ENCODE assay signal across 22 cellular contexts in genomic region chr15:80168421-80168820, GRCh38.
"Had no signal": no experiment of that assay in that cellular context is flagged by ENCODE, and none has a peak within 500 bp of the region (broad histone marks: within the 10 kb centered on the region; RNA-seq: fewer than 3 reads in every experiment).

No MANE protein-coding gene starts in this region.

- DNase-seq: activated CD4-positive, alpha-beta T cell treated with anti-CD3 and anti-CD28 coated beads for 4 hours; activated CD8-positive, alpha-beta memory T cell treated with anti-CD3 and anti-CD28 coated beads, Interleukin-2, amount 50 U/mL, for 4 hours; activated CD8-positive, alpha-beta T cell treated with anti-CD3 and anti-CD28 coated beads for 36 hours; activated gamma-delta T cell treated with Interleukin-2 at 50 U/mL for 16 hours; activated naive CD4-positive, alpha-beta T cell treated with anti-CD3 and anti-CD28 coated beads, Interleukin-2, amount 10 ng/mL, durations not matched to agents 7 days and 5 days; activated naive CD8-positive, alpha-beta T cell treated with anti-CD3 and anti-CD28 coated beads for 36 hours; activated T-cell treated with anti-CD3 and anti-CD28 coated beads, Interleukin-2, amount 50 U/mL, for 72 hours; central memory CD4-positive, alpha-beta T cell; Kasumi-1; KBM-7; NCI-H1092; NCI-H1930; NCI-H2171; NCI-H2227 treated with DMSO at 0.1 percent for 48 hours; NCI-H446 treated with DMSO at 0.1 percent for 48 hours; NCI-H526; NCI-H774; SIG-M5; T-cell; T-helper 2 cell had no signal

- H3K9me3 Mint-ChIP-seq: activated CD8-positive, alpha-beta T cell treated with anti-CD3 and anti-CD28 coated beads for 36 hours; activated naive CD4-positive, alpha-beta T cell treated with anti-CD3 and anti-CD28 coated beads, Interleukin-2, amount 10 ng/mL, durations not matched to agents 7 days and 5 days; activated naive CD8-positive, alpha-beta T cell treated with anti-CD3 and anti-CD28 coated beads for 36 hours; activated T-cell treated with anti-CD3 and anti-CD28 coated beads, Interleukin-2, amount 50 U/mL, for 72 hours; activated T-helper 2 cell treated with anti-CD3 and anti-CD28 coated beads, Interferon-gamma antibody, Interleukin-2, Interleukin-4, amounts not matched to agents 10 μg/mL and 5 μg/mL and 100 μg/mL, durations not matched to agents 14 hours and 24 hours and 36 hours; T-cell had no signal

- ATAC-seq: activated CD8-positive, alpha-beta T cell treated with anti-CD3 and anti-CD28 coated beads for 36 hours; activated T-cell treated with anti-CD3 and anti-CD28 coated beads, Interleukin-2, amount 50 U/mL, for 72 hours; T-cell had no signal

- H3K27me3 Mint-ChIP-seq: activated CD8-positive, alpha-beta T cell treated with anti-CD3 and anti-CD28 coated beads for 36 hours; activated naive CD4-positive, alpha-beta T cell treated with anti-CD3 and anti-CD28 coated beads, Interleukin-2, amount 10 ng/mL, durations not matched to agents 7 days and 5 days; activated naive CD8-positive, alpha-beta T cell treated with anti-CD3 and anti-CD28 coated beads for 36 hours; T-cell had no signal

- H3K27ac Mint-ChIP-seq: activated CD8-positive, alpha-beta T cell treated with anti-CD3 and anti-CD28 coated beads for 36 hours; activated naive CD4-positive, alpha-beta T cell treated with anti-CD3 and anti-CD28 coated beads, Interleukin-2, amount 10 ng/mL, durations not matched to agents 7 days and 5 days; activated naive CD8-positive, alpha-beta T cell treated with anti-CD3 and anti-CD28 coated beads for 36 hours; activated T-helper 2 cell treated with anti-CD3 and anti-CD28 coated beads, Interferon-gamma antibody, Interleukin-2, Interleukin-4, amounts not matched to agents 10 μg/mL and 5 μg/mL and 100 μg/mL, durations not matched to agents 14 hours and 24 hours and 36 hours; T-cell had no signal

- H3K4me3 Mint-ChIP-seq: activated CD8-positive, alpha-beta T cell treated with anti-CD3 and anti-CD28 coated beads for 36 hours; activated naive CD4-positive, alpha-beta T cell treated with anti-CD3 and anti-CD28 coated beads, Interleukin-2, amount 10 ng/mL, durations not matched to agents 7 days and 5 days; activated naive CD8-positive, alpha-beta T cell treated with anti-CD3 and anti-CD28 coated beads for 36 hours; activated T-cell treated with anti-CD3 and anti-CD28 coated beads, Interleukin-2, amount 50 U/mL, for 72 hours; T-cell had no signal

- H3K27ac ChIP-seq: VCaP had no signal

- H3K4me1 Mint-ChIP-seq: activated naive CD4-positive, alpha-beta T cell treated with anti-CD3 and anti-CD28 coated beads, Interleukin-2, amount 10 ng/mL, durations not matched to agents 7 days and 5 days; T-cell had no signal
